ENCODE assay signal across 16 cellular contexts in genomic region chr6:88650979-88651378, GRCh38.
DNase-seq lines count a peak whose midpoint lies in the region; ATAC-seq, FAIRE-seq and TF ChIP-seq lines count a peak whose summit lies in the region.
"Had no signal": no experiment of that assay in that cellular context is flagged by ENCODE, and none has a peak within 500 bp of the region (broad histone marks: within the 10 kb centered on the region; RNA-seq: fewer than 3 reads in every experiment).

No MANE protein-coding gene starts in this region.

- TF ChIP-seq CTCF in KMS-11 (conservative IDR thresholded peaks at IDR 0.05; ENCODE audit: low read depth, low read length) (no peak), OCI-LY7 (conservative IDR thresholded peaks at IDR 0.05; ENCODE audit: low read length) (no peak), chondrocyte (IDR thresholded peaks at IDR 0.05) (no peak)

- H3K4me3 ChIP-seq in KMS-11 (IDR thresholded peaks at IDR 0.05; ENCODE audit: insufficient read depth, low read depth, low read length) (no peak overlapping the region), OCI-LY7 (ENCODE audit: low read depth, low read length, poor library complexity, severe bottlenecking) (no peak overlapping the region), right cardiac atrium (ENCODE audit: low read length) (no peak overlapping the region)
- H3K4me3 ChIP-seq: BLaER1 treated with 17β-estradiol and CSF1 and Interleukin-3, amounts not matched to agents 10 nM and 100 nM; GM23338 had no signal

- POLR2A ChIA-PET in OCI-LY7 (lab: Charles Lee) = interaction anchor here (0.9 to 1.4 kb wide), 3 partner anchors 8 to 18 kb away, joined by 3 to 5 read pairs (median 4); no protein-coding TSS in a partner anchor

- peak overlapping the region; percentile 86 for H3K27ac ChIP-seq in KMS-11
- no peak overlapping the region for H3K27ac ChIP-seq in OCI-LY7 (ENCODE audit: low read depth, low read length, poor library complexity, severe bottlenecking)
- H3K27ac ChIP-seq in right cardiac atrium (ENCODE audit: low read length) = no peak overlapping the region
- H3K27ac ChIP-seq: BLaER1 treated with 17β-estradiol and CSF1 and Interleukin-3, amounts not matched to agents 10 nM and 100 nM had no signal

- peaks cover 1% of the 10 kb centered on the region for H3K36me3 Mint-ChIP-seq in chondrocyte (ENCODE audit: low read depth)

- H3K4me2 ChIP-seq in KMS-11 = peak overlapping the region; percentile 94
- peak overlapping the region; percentile 44 for H3K4me2 ChIP-seq in OCI-LY7 (ENCODE audit: low read length)
- H3K4me2 ChIP-seq: BLaER1 treated with 17β-estradiol and CSF1 and Interleukin-3, amounts not matched to agents 10 nM and 100 nM; GM23338 had no signal

- ATAC-seq in right cardiac atrium = no peak
- ATAC-seq: CD8-positive, alpha-beta T cell; GM23338 had no signal

- CTCF ChIA-PET in OCI-LY7 (lab: Charles Lee; ENCODE audit: unreplicated experiment) = no interaction called here

- peak overlapping the region; percentile 84 for H3K27ac Mint-ChIP-seq in chondrocyte (ENCODE audit: unreplicated experiment)
- H3K27ac Mint-ChIP-seq: B cell; CD8-positive, alpha-beta T cell; GM23338 had no signal

- H4K20me1 ChIP-seq in KMS-11 (ENCODE audit: insufficient read depth) (no peaks in the 10 kb centered on the region), OCI-LY7 (ENCODE audit: insufficient read depth, low read length) (no peaks in the 10 kb centered on the region)
- H4K20me1 ChIP-seq: BLaER1 treated with 17β-estradiol and CSF1 and Interleukin-3, amounts not matched to agents 10 nM and 100 nM had no signal

- no peaks in the 10 kb centered on the region for H3K9me3 Mint-ChIP-seq in chondrocyte (ENCODE audit: low read depth)
- H3K9me3 Mint-ChIP-seq: GM23338 had no signal

- H3K9ac ChIP-seq in KMS-11 = peak overlapping the region; percentile 45
- H3K9ac ChIP-seq: BLaER1 treated with 17β-estradiol and CSF1 and Interleukin-3, amounts not matched to agents 10 nM and 100 nM had no signal

- H3K27me3 ChIP-seq in KMS-11 (ENCODE audit: insufficient read depth, low read depth) (no peaks in the 10 kb centered on the region), right cardiac atrium (ENCODE audit: control insufficient read depth, insufficient read depth) (no peaks in the 10 kb centered on the region)
- H3K27me3 ChIP-seq: BLaER1 treated with 17β-estradiol and CSF1 and Interleukin-3, amounts not matched to agents 10 nM and 100 nM had no signal

- peaks cover 57% of the 10 kb centered on the region for H3K4me1 ChIP-seq in KMS-11 (ENCODE audit: low read depth, poor library complexity, severe bottlenecking)
- peaks cover 24% of the 10 kb centered on the region for H3K4me1 ChIP-seq in OCI-LY7 (ENCODE audit: insufficient read depth, low read length, poor library complexity, severe bottlenecking)
- H3K4me1 ChIP-seq in right cardiac atrium (ENCODE audit: control insufficient read depth, insufficient read depth, low read length) = no peaks in the 10 kb centered on the region
- H3K4me1 ChIP-seq: BLaER1 treated with 17β-estradiol and CSF1 and Interleukin-3, amounts not matched to agents 10 nM and 100 nM had no signal

- TF ChIP-seq POLR2A in GM12892 (IDR thresholded peaks at IDR 0.05; ENCODE audit: low read depth, low read length) = no peak

- H2AFZ ChIP-seq in KMS-11 (ENCODE audit: low read depth) = no peak overlapping the region
- H2AFZ ChIP-seq in OCI-LY7 (ENCODE audit: low read length) = no peak overlapping the region
- H2AFZ ChIP-seq: GM23338 had no signal

- peak; percentile 36 for FAIRE-seq in GM12892 (lab: Jason Lieb, UNC)

- H3K9me2 ChIP-seq in OCI-LY7 (ENCODE audit: insufficient read depth, low read length) = no peaks in the 10 kb centered on the region

- H3K9me3 ChIP-seq in OCI-LY7 (ENCODE audit: low read length) (no peaks in the 10 kb centered on the region), right cardiac atrium (ENCODE audit: control insufficient read depth, low read length) (no peaks in the 10 kb centered on the region)
- H3K9me3 ChIP-seq: BLaER1 treated with 17β-estradiol and CSF1 and Interleukin-3, amounts not matched to agents 10 nM and 100 nM had no signal

- H3K27me3 Mint-ChIP-seq in chondrocyte (ENCODE audit: low read depth) = no peaks in the 10 kb centered on the region
- H3K27me3 Mint-ChIP-seq: B cell had no signal

- BruUV-seq in OCI-LY7 (replicated peaks; lab: Mats Ljungman, UMichigan) = no TSS peak

- intact Hi-C loops in OCI-LY7 (cut with micrococcal nuclease; ENCODE audit: unreplicated experiment) = no loop called here
- intact Hi-C loops in right cardiac atrium (cut with DNase I) = no loop called here
- intact Hi-C loops in cardiac septum (cut with DNase I) = no loop called here

- H3K79me2 ChIP-seq in KMS-11 (ENCODE audit: insufficient read depth, low read depth) (peaks cover 9% of the 10 kb centered on the region), OCI-LY7 (ENCODE audit: insufficient read depth, low read depth, low read length) (no peaks in the 10 kb centered on the region)

- WGBS in right cardiac atrium = 73% methylated on average over 1 of the region's 1 CpG

- H3K36me3 ChIP-seq in KMS-11 (ENCODE audit: insufficient read depth) (no peaks in the 10 kb centered on the region), OCI-LY7 (ENCODE audit: insufficient read depth, low read length) (peaks cover 5% of the 10 kb centered on the region; the same call in 1 of the 2 replicates)
- H3K36me3 ChIP-seq: BLaER1 treated with 17β-estradiol and CSF1 and Interleukin-3, amounts not matched to agents 10 nM and 100 nM had no signal

- DNase-seq in GM12892 (ENCODE audit: insufficient read length) = no peak
- DNase-seq in OCI-LY7 (ENCODE audit: low spot score) = no peak
- DNase-seq in chondrocyte (ENCODE audit: low spot score) = no peak
- no peak for DNase-seq in right cardiac atrium
- DNase-seq in T-helper 1 cell = no peak
- no peak for DNase-seq in cardiac septum (ENCODE audit: low spot score)
- DNase-seq: CD8-positive, alpha-beta T cell; DMS 273 treated with DMSO at 0.1 percent for 48 hours; DMS79; GF-D8; HCEC 1CT; KG1 had no signal

- H3K4me3 Mint-ChIP-seq in chondrocyte (ENCODE audit: unreplicated experiment) = no peak overlapping the region
- H3K4me3 Mint-ChIP-seq: B cell; CD8-positive, alpha-beta T cell; GM23338 had no signal

- peaks cover 21% of the 10 kb centered on the region for H3K4me1 Mint-ChIP-seq in chondrocyte (ENCODE audit: low read depth)
